Comparison of ENCODE assay signal across 1 cellular context in genomic region chr14:23209651-23210423, GRCh38.
TF ChIP-seq lines count a peak whose summit lies in the region.

No MANE protein-coding gene starts in this region.

TF ChIP-seq in H1, 55 proteins besides CTCF, POLR2A, EP300 and RAD21:
- TF ChIP-seq, protein P1, sequence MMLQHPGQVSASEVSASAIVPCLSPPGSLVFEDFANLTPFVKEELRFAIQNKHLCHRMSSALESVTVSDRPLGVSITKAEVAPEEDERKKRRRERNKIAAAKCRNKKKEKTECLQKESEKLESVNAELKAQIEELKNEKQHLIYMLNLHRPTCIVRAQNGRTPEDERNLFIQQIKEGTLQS (IDR thresholded peaks at IDR 0.05; ENCODE audit: insufficient read depth, low read depth, low read length), result no peak
- TF ChIP-seq BACH1 (IDR thresholded peaks at IDR 0.05; ENCODE audit: low read length) (no peak), CTBP2 (IDR thresholded peaks at IDR 0.05; ENCODE audit: borderline replicate concordance, insufficient read depth, insufficient read length, low read length) (no peak), TAF7 (optimal IDR thresholded peaks at IDR 0.05; ENCODE audit: borderline replicate concordance, low read depth, low read length) (no peak), SRF (IDR thresholded peaks at IDR 0.05; ENCODE audit: low read depth, low read length) (no peak), CHD1 (IDR thresholded peaks at IDR 0.05; ENCODE audit: low read depth, low read length) (no peak)
